In genomic region chr5:80487444-80487828, GRCh38 we compare ENCODE assay signal across 8 cellular contexts. TPM values are rescaled to one million over a fixed set of nuclear protein-coding genes. Genes with fewer than 3 reads are reported as not detected.
A peak's percentile ranks its signal among the peaks of the same experiment; 100 is the strongest.
DNase-seq lines count a peak whose midpoint lies in the region; ATAC-seq and TF ChIP-seq lines count a peak whose summit lies in the region.

No MANE protein-coding gene starts in this region.

- H3K4me1 ChIP-seq in HAP-1 = peaks cover 11% of the 10 kb centered on the region
- H3K4me1 ChIP-seq in hepatocyte (ENCODE audit: insufficient read depth) = no peaks in the 10 kb centered on the region
- peaks cover 3 to 8% (median 6%) of the 10 kb centered on the region in 3 donors for H3K4me1 ChIP-seq in skeletal muscle tissue (ENCODE audit: control insufficient read depth in 3 of 3, insufficient read depth in 3 of 3, low read length in 3 of 3)

- peak overlapping the region; percentile 78 for H3K4me3 Mint-ChIP-seq in activated B cell treated with CpG ODN at 0.5 μM for 24 hours

- no peak overlapping the region for H3K27ac Mint-ChIP-seq in activated B cell treated with CpG ODN at 0.5 μM for 24 hours

- WGBS in hepatocyte (ENCODE audit: low lambda C conversion rate, missing lambda C conversion rate) = 68% methylated on average over 18 of the region's 18 CpGs

- H3K4me2 ChIP-seq in hepatocyte = peak overlapping the region; percentile 81

- ATAC-seq in activated B cell treated with CpG ODN at 0.5 μM for 24 hours (ENCODE audit: low read depth) = no peak
- ATAC-seq in GM21619 (IDR thresholded peaks at IDR 0.05; ENCODE audit: unreplicated experiment) = no peak
- no peak for ATAC-seq in HG02870 (IDR thresholded peaks at IDR 0.05; ENCODE audit: unreplicated experiment)

- TF ChIP-seq CTCF in activated B cell treated with CpG ODN at 0.5 μM for 24 hours (IDR thresholded peaks at IDR 0.05) = no peak
- no peak for TF ChIP-seq CTCF in hepatocyte (IDR thresholded peaks at IDR 0.05; ENCODE audit: poor library complexity)

- peak overlapping the region; percentile 80 for H2AFZ ChIP-seq in hepatocyte

- no peaks in the 10 kb centered on the region for H4K20me1 ChIP-seq in hepatocyte (ENCODE audit: insufficient read depth, poor library complexity, severe bottlenecking)

- DNase-seq in HAP-1 (ENCODE audit: low spot score in 2 of 2) (no peak), activated B cell treated with CpG ODN at 0.5 μM for 24 hours (no peak), hepatocyte (ENCODE audit: low spot score) (no peak), NCI-H2196 treated with DMSO at 0.1 percent for 48 hours (lab: John Stamatoyannopoulos, UW; ENCODE audit: unreplicated experiment) (no peak), AG08395 (ENCODE audit: low spot score) (no peak)

- peak overlapping the region; percentile 78 for H3K27ac ChIP-seq in hepatocyte
- H3K27ac ChIP-seq in skeletal muscle tissue (ENCODE audit: low read depth, low read length) = peak overlapping the region; percentile 66

- H3K36me3 ChIP-seq in HAP-1 (replicated peaks) (no peaks in the 10 kb centered on the region), hepatocyte (replicated peaks; ENCODE audit: insufficient read depth, low read depth) (no peaks in the 10 kb centered on the region), skeletal muscle tissue (ENCODE audit: control insufficient read depth in 3 of 3, insufficient read depth in 3 of 3, low read length in 3 of 3) (no peaks in the 10 kb centered on the region)

- H3K27me3 ChIP-seq in HAP-1 (ENCODE audit: low read depth) (no peaks in the 10 kb centered on the region), hepatocyte (no peaks in the 10 kb centered on the region), skeletal muscle tissue (ENCODE audit: control insufficient read depth in 3 of 3, insufficient read depth in 3 of 3, low read length in 3 of 3) (no peaks in the 10 kb centered on the region)

- peaks cover 3% of the 10 kb centered on the region for H3K36me3 Mint-ChIP-seq in activated B cell treated with CpG ODN at 0.5 μM for 24 hours (ENCODE audit: low read depth)

- in situ Hi-C loops in HAP-1 (cut with MboI; ENCODE audit: low sequenced_read_pairs) = loop anchor here (10.0 kb wide), 1 partner anchor 187 kb away; no protein-coding TSS in a partner anchor

- H3K4me3 ChIP-seq in HAP-1 = peak overlapping the region; percentile 39
- H3K4me3 ChIP-seq in hepatocyte = peak overlapping the region; percentile 44
- peak overlapping the region; percentile 82 to 85 (median 83) for H3K4me3 ChIP-seq in skeletal muscle tissue (ENCODE audit: low read length in 3 of 3)

- no peaks in the 10 kb centered on the region for H3K79me2 ChIP-seq in hepatocyte

- peak overlapping the region; percentile 78 to 83 (median 81) for H3K9ac ChIP-seq in skeletal muscle tissue (ENCODE audit: low read depth in 1 of 3, low read length in 3 of 3)

- H3K27me3 Mint-ChIP-seq in activated B cell treated with CpG ODN at 0.5 μM for 24 hours = peaks cover 37% of the 10 kb centered on the region

- H3K9me3 ChIP-seq in HAP-1 = no peaks in the 10 kb centered on the region
- no peaks in the 10 kb centered on the region for H3K9me3 ChIP-seq in hepatocyte (ENCODE audit: low read depth)
- peaks cover 0 to 3% (median 0%) of the 10 kb centered on the region in 3 donors for H3K9me3 ChIP-seq in skeletal muscle tissue (ENCODE audit: control insufficient read depth in 3 of 3, low read length in 3 of 3)

- H3K4me1 Mint-ChIP-seq in activated B cell treated with CpG ODN at 0.5 μM for 24 hours = peaks cover 19% of the 10 kb centered on the region

- CTCF ChIA-PET in activated B cell treated with CpG ODN at 0.5 μM for 24 hours (lab: Charles Lee) = no interaction called here

- no peaks in the 10 kb centered on the region for H3K9me2 ChIP-seq in hepatocyte (replicated peaks; ENCODE audit: insufficient read depth)

- H3K9me3 Mint-ChIP-seq in activated B cell treated with CpG ODN at 0.5 μM for 24 hours = peaks cover 16% of the 10 kb centered on the region

- POLR2A ChIA-PET in activated B cell treated with CpG ODN at 0.5 μM for 24 hours (lab: Charles Lee) = no interaction called here

- intact Hi-C loops in activated B cell treated with CpG ODN at 0.5 μM for 24 hours (cut with micrococcal nuclease) = loop anchor here (5.0 kb wide), 3 partner anchors 80 to 230 kb away; partner anchors contain the start of genes SERINC5 and ZFYVE16

RNA-seq across cellular contexts. Expression of gene FAM151B, which starts 0.5 kb away (rescaled TPM):
- total RNA-seq in activated B cell treated with CpG ODN at 0.5 μM for 24 hours (0.47 TPM in 1 of 2 replicates, not detected in the other), hepatocyte (2.7 and 5.3 TPM in 2 replicates), skeletal muscle tissue (7.8 TPM)
- polyA plus RNA-seq in hepatocyte = 0.94 and 1.9 TPM in 2 replicates
